In the genomic region with DNA sequence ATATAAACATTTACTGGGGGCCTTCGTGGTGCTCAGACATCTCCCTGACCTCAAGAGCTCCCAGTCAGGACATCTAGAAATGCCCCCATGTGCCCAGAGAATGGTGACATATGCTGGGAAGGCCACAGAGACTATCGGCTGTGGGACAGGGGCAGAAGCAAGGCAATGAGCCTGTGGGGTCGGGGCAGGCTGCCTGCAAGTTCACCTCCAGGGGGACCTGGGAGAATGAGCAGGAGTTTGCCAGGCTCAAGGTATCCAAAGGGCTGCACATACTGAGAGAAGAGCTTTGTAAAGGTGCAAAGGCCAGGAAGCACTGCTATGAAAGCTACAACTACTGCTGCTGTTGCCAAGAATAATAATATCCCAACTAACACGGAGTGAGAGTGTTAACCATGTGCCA, we compare ENCODE assay signal across 18 cellular contexts.
A peak's percentile ranks its signal among the peaks of the same experiment; 100 is the strongest.
DNase-seq lines count a peak whose midpoint lies in the region; ATAC-seq and TF ChIP-seq lines count a peak whose summit lies in the region.
"Had no signal": no experiment of that assay in that cellular context is flagged by ENCODE, and none has a peak within 500 bp of the region (broad histone marks: within the 10 kb centered on the region; RNA-seq: fewer than 3 reads in every experiment).

No MANE protein-coding gene starts in this region.

- POLR2A ChIA-PET in WTC11 (lab: Charles Lee) = no interaction called here

- H3K9me3 Mint-ChIP-seq in WTC11 = no peaks in the 10 kb centered on the region
- no peaks in the 10 kb centered on the region for H3K9me3 Mint-ChIP-seq in progenitor cell of endocrine pancreas (ENCODE audit: low read depth)
- H3K9me3 Mint-ChIP-seq: CD4-positive, alpha-beta T cell; IgD-negative memory B cell had no signal

- peak; percentile 91 for ATAC-seq in WTC11
- ATAC-seq: Right ventricle myocardium inferior had no signal

- TF ChIP-seq CTCF in WTC11 (IDR thresholded peaks at IDR 0.05) (no peak), progenitor cell of endocrine pancreas (IDR thresholded peaks at IDR 0.05; ENCODE audit: unreplicated experiment) (peak; percentile 29)

- no peaks in the 10 kb centered on the region for H3K36me3 Mint-ChIP-seq in WTC11
- no peaks in the 10 kb centered on the region for H3K36me3 Mint-ChIP-seq in progenitor cell of endocrine pancreas (ENCODE audit: insufficient read depth)
- H3K36me3 Mint-ChIP-seq: IgD-negative memory B cell had no signal

- H3K27me3 Mint-ChIP-seq in WTC11 (ENCODE audit: low read depth) = no peaks in the 10 kb centered on the region
- H3K27me3 Mint-ChIP-seq in progenitor cell of endocrine pancreas = no peaks in the 10 kb centered on the region
- H3K27me3 Mint-ChIP-seq: CD4-positive, alpha-beta T cell; IgD-negative memory B cell had no signal

- H3K27ac Mint-ChIP-seq in WTC11 (no peak overlapping the region), progenitor cell of endocrine pancreas (peak overlapping the region; percentile 79)
- H3K27ac Mint-ChIP-seq: CD4-positive, alpha-beta T cell; IgD-negative memory B cell had no signal

- peak; percentile 17 for DNase-seq in ELF-1 (ENCODE audit: low read depth, low spot score)
- DNase-seq in WTC11 (ENCODE audit: low spot score) = peak; percentile 38
- DNase-seq in iPS-NIHi11 (ENCODE audit: low spot score) = peak; percentile 43
- DNase-seq in progenitor cell of endocrine pancreas (ENCODE audit: low spot score, unreplicated experiment) = no peak
- no peak for DNase-seq in stimulated activated CD4-positive, alpha-beta T cell treated with anti-CD3 and anti-CD28 coated beads, Interleukin-12 subunit alpha, Interleukin-12 subunit beta, amount 100 ng/mL, for 4 hours
- no peak for DNase-seq in NCI-H1436 treated with DMSO at 0.1 percent for 48 hours (lab: John Stamatoyannopoulos, UW)
- no peak for DNase-seq in kidney glomerular epithelial cell (lab: John Stamatoyannopoulos, UW)
- DNase-seq: CD4-positive, alpha-beta T cell; DMS79; HCEC 1CT; MM.1S; NCI-H1694; NCI-H2029 treated with DMSO at 0.1 percent for 48 hours; NCI-H446 treated with DMSO at 0.1 percent for 48 hours; NCI-H526 treated with DMSO at 0.1 percent for 48 hours; PC-9 had no signal

- CTCF ChIA-PET in WTC11 (lab: Charles Lee) = interaction anchor here (1.0 to 1.9 kb wide), 3 partner anchors 18 to 194 kb away, joined by 3 to 4 read pairs (median 4); no protein-coding TSS in a partner anchor

- no peak overlapping the region for H3K4me3 Mint-ChIP-seq in WTC11
- H3K4me3 Mint-ChIP-seq in progenitor cell of endocrine pancreas (ENCODE audit: low read depth) = no peak overlapping the region
- H3K4me3 Mint-ChIP-seq: CD4-positive, alpha-beta T cell; IgD-negative memory B cell had no signal

- H3K4me1 Mint-ChIP-seq in WTC11 = no peaks in the 10 kb centered on the region
- H3K4me1 Mint-ChIP-seq in progenitor cell of endocrine pancreas (ENCODE audit: low read depth) = no peaks in the 10 kb centered on the region
- H3K4me1 Mint-ChIP-seq: IgD-negative memory B cell had no signal

TF ChIP-seq in WTC11, 78 proteins besides CTCF, POLR2A, EP300 and RAD21:
- TF ChIP-seq SMAD4 (CRISPR knock-in tag; IDR thresholded peaks at IDR 0.05) = no peak
- no peak for TF ChIP-seq NR2C2 (CRISPR knock-in tag; IDR thresholded peaks at IDR 0.05)
- TF ChIP-seq, protein P1, sequence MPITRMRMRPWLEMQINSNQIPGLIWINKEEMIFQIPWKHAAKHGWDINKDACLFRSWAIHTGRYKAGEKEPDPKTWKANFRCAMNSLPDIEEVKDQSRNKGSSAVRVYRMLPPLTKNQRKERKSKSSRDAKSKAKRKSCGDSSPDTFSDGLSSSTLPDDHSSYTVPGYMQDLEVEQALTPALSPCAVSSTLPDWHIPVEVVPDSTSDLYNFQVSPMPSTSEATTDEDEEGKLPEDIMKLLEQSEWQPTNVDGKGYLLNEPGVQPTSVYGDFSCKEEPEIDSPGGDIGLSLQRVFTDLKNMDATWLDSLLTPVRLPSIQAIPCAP (CRISPR knock-in tag; IDR thresholded peaks at IDR 0.05) = no peak
- no peak for TF ChIP-seq ZNF138 (CRISPR knock-in tag; conservative IDR thresholded peaks at IDR 0.05)
- no peak for TF ChIP-seq NFYB (CRISPR knock-in tag; conservative IDR thresholded peaks at IDR 0.05; ENCODE audit: low read depth)
- TF ChIP-seq, protein P2, sequence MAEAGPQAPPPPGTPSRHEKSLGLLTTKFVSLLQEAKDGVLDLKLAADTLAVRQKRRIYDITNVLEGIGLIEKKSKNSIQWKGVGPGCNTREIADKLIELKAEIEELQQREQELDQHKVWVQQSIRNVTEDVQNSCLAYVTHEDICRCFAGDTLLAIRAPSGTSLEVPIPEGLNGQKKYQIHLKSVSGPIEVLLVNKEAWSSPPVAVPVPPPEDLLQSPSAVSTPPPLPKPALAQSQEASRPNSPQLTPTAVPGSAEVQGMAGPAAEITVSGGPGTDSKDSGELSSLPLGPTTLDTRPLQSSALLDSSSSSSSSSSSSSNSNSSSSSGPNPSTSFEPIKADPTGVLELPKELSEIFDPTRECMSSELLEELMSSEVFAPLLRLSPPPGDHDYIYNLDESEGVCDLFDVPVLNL (CRISPR knock-in tag; IDR thresholded peaks at IDR 0.05; ENCODE audit: borderline replicate concordance, low read depth) = no peak
- TF ChIP-seq ATF1 (CRISPR knock-in tag; IDR thresholded peaks at IDR 0.05) = no peak
- TF ChIP-seq, protein P3, sequence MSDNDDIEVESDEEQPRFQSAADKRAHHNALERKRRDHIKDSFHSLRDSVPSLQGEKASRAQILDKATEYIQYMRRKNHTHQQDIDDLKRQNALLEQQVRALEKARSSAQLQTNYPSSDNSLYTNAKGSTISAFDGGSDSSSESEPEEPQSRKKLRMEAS (CRISPR knock-in tag; IDR thresholded peaks at IDR 0.05) = no peak
- TF ChIP-seq CREM (CRISPR knock-in tag; IDR thresholded peaks at IDR 0.05) = no peak
- no peak for TF ChIP-seq USF2 (CRISPR knock-in tag; IDR thresholded peaks at IDR 0.05)
- no peak for TF ChIP-seq ZBTB21 (CRISPR knock-in tag; IDR thresholded peaks at IDR 0.05; ENCODE audit: borderline replicate concordance)
- TF ChIP-seq ETV6 (CRISPR knock-in tag; IDR thresholded peaks at IDR 0.05) = no peak
- TF ChIP-seq SOX15 (CRISPR knock-in tag; IDR thresholded peaks at IDR 0.05) = no peak
- TF ChIP-seq, protein P4, sequence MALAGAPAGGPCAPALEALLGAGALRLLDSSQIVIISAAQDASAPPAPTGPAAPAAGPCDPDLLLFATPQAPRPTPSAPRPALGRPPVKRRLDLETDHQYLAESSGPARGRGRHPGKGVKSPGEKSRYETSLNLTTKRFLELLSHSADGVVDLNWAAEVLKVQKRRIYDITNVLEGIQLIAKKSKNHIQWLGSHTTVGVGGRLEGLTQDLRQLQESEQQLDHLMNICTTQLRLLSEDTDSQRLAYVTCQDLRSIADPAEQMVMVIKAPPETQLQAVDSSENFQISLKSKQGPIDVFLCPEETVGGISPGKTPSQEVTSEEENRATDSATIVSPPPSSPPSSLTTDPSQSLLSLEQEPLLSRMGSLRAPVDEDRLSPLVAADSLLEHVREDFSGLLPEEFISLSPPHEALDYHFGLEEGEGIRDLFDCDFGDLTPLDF (CRISPR knock-in tag; IDR thresholded peaks at IDR 0.05) = no peak
- TF ChIP-seq, protein P5, sequence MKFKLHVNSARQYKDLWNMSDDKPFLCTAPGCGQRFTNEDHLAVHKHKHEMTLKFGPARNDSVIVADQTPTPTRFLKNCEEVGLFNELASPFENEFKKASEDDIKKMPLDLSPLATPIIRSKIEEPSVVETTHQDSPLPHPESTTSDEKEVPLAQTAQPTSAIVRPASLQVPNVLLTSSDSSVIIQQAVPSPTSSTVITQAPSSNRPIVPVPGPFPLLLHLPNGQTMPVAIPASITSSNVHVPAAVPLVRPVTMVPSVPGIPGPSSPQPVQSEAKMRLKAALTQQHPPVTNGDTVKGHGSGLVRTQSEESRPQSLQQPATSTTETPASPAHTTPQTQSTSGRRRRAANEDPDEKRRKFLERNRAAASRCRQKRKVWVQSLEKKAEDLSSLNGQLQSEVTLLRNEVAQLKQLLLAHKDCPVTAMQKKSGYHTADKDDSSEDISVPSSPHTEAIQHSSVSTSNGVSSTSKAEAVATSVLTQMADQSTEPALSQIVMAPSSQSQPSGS (CRISPR knock-in tag; IDR thresholded peaks at IDR 0.05; ENCODE audit: borderline replicate concordance, low read depth) = no peak
- no peak for TF ChIP-seq JAZF1 (CRISPR knock-in tag; IDR thresholded peaks at IDR 0.05)

Comparison
In these comparisons a context has a peak if more than half of its experiments do, and no peak if none do; other contexts are left out.
1. DNase-seq: peak in ELF-1 (single experiment), WTC11 (single experiment) and iPS-NIHi11 (single experiment); none in progenitor cell of endocrine pancreas (single experiment), stimulated activated CD4-positive, alpha-beta T cell treated with anti-CD3 and anti-CD28 coated beads, Interleukin-12 subunit alpha, Interleukin-12 subunit beta, amount 100 ng/mL, for 4 hours (single experiment), NCI-H1436 treated with DMSO at 0.1 percent for 48 hours (single experiment) and kidney glomerular epithelial cell (single experiment).